ENCODE assay signal across 8 cellular contexts in genomic region chr1:36366091-36366661, GRCh38. TPM values are rescaled to one million over a fixed set of nuclear protein-coding genes. Genes with fewer than 3 reads are reported as not detected.
A peak's percentile ranks its signal among the peaks of the same experiment; 100 is the strongest.
DNase-seq lines count a peak whose midpoint lies in the region; ATAC-seq and TF ChIP-seq lines count a peak whose summit lies in the region.

No MANE protein-coding gene starts in this region.

- peaks cover 54% of the 10 kb centered on the region for H3K79me2 ChIP-seq in GM23338 (replicated peaks; ENCODE audit: insufficient read depth)

- H3K4me3 ChIP-seq in GM23338 (no peak overlapping the region), WI38 (ENCODE audit: low read depth, low read length) (no peak overlapping the region), colonic mucosa (no peak overlapping the region), tibial artery (no peak overlapping the region), lower leg skin (ENCODE audit: low read depth, poor library complexity, severe bottlenecking) (no peak overlapping the region)

- peaks cover 14% of the 10 kb centered on the region for H3K4me1 ChIP-seq in GM23338 (ENCODE audit: insufficient read depth)
- H3K4me1 ChIP-seq in colonic mucosa, result peaks cover 30% of the 10 kb centered on the region
- peaks cover 0 to 35% (median 20%) of the 10 kb centered on the region in 4 donors for H3K4me1 ChIP-seq in tibial artery

- no peaks in the 10 kb centered on the region for H3K9me3 Mint-ChIP-seq in GM23338

- TF ChIP-seq CTCF in GM23338 (conservative IDR thresholded peaks at IDR 0.05; ENCODE audit: low read depth in 2 of 2) (0 out of 4 replicates have a peak, but pooled peaks of 1 of the 2 experiments have one; percentile 14), WI38 (IDR thresholded peaks at IDR 0.05; ENCODE audit: low read depth, low read length) (peak; percentile 30; the same call in 1 of the 2 replicates), colonic mucosa (IDR thresholded peaks at IDR 0.05) (no peak), tibial artery (IDR thresholded peaks at IDR 0.05) (no peak), lower leg skin (IDR thresholded peaks at IDR 0.05) (no peak)

- H3K27ac ChIP-seq in GM23338 (ENCODE audit: low read depth) (peak overlapping the region; percentile 59; the same call in 1 of the 2 replicates), colonic mucosa (peak overlapping the region; percentile 50), tibial artery (peak overlapping the region; percentile 5 to 36)

- H3K9me3 ChIP-seq in colonic mucosa (no peaks in the 10 kb centered on the region), tibial artery (no peaks in the 10 kb centered on the region)

- peaks cover 10% of the 10 kb centered on the region; the same call in 2 of the 3 replicates for H3K36me3 Mint-ChIP-seq in GM23338 (ENCODE audit: low read depth)

- peak; percentile 76 for DNase-seq in GM23338 (ENCODE audit: low spot score)
- no peak for DNase-seq in colonic mucosa
- DNase-seq in mucosa of gallbladder (ENCODE audit: low spot score), result peak; percentile 30
- DNase-seq in tibial artery, result no peak
- no peak for DNase-seq in HPDE6-E6E7 (ENCODE audit: extremely low spot score)
- DNase-seq in lower leg skin (ENCODE audit: low spot score in 2 of 2), result no peak

- peaks cover 5% of the 10 kb centered on the region for H3K27me3 Mint-ChIP-seq in GM23338 (ENCODE audit: insufficient read depth, low read depth, poor library complexity)

- TF ChIP-seq POLR2A in GM18505 (IDR thresholded peaks at IDR 0.05; ENCODE audit: borderline replicate concordance, extremely low read depth, insufficient read depth, insufficient read length) (no peak), lower leg skin (IDR thresholded peaks at IDR 0.05) (no peak)

- peaks cover 11% of the 10 kb centered on the region; the same call in 1 of the 2 replicates for H4K20me1 ChIP-seq in GM23338 (replicated peaks; ENCODE audit: insufficient read depth)

- H3K27me3 ChIP-seq in GM23338 (ENCODE audit: insufficient read depth) (no peaks in the 10 kb centered on the region), colonic mucosa (no peaks in the 10 kb centered on the region), tibial artery (no peaks in the 10 kb centered on the region)

- peaks cover 26% of the 10 kb centered on the region for H3K4me1 Mint-ChIP-seq in GM23338

- H3K4me3 Mint-ChIP-seq in GM23338, result no peak overlapping the region

- H3K4me2 ChIP-seq in GM23338, result peak overlapping the region; percentile 26; the same call in 1 of the 2 replicates

- intact Hi-C loops in colonic mucosa (cut with DNase I), result no loop called here
- intact Hi-C loops in tibial artery (cut with DNase I; ENCODE audit: low total_unique reads), result no loop called here
- intact Hi-C loops in lower leg skin (cut with DNase I; ENCODE audit: low total_unique reads), result no loop called here

- H3K36me3 ChIP-seq in GM23338 (ENCODE audit: insufficient read depth) (no peaks in the 10 kb centered on the region; the same call in 1 of the 2 replicates), colonic mucosa (no peaks in the 10 kb centered on the region), tibial artery (peaks cover 11 to 30% (median 20%) of the 10 kb centered on the region in 3 donors)

- peak overlapping the region; percentile 75; the same call in 1 of the 2 replicates for H3K27ac Mint-ChIP-seq in GM23338

- peak overlapping the region in 1 of 2 donors; percentile 23 for H3K9ac ChIP-seq in colonic mucosa (ENCODE audit: low read depth in 2 of 2, low read length in 2 of 2)

- peaks cover 6% of the 10 kb centered on the region; the same call in 1 of the 2 replicates for H3F3A ChIP-seq in GM23338 (replicated peaks; ENCODE audit: low read depth)

- ATAC-seq in GM23338 (peak; percentile 67), GM18505 (IDR thresholded peaks at IDR 0.05; ENCODE audit: unreplicated experiment) (no peak)

- no peak overlapping the region for H2AFZ ChIP-seq in GM23338

- WGBS in lower leg skin, 2 donors, result 62 to 68% methylated on average over 18 of the region's 18 CpGs

- no peaks in the 10 kb centered on the region for H3K9me2 ChIP-seq in GM23338 (ENCODE audit: insufficient read depth)

TF ChIP-seq in GM23338, 12 proteins besides CTCF, POLR2A, EP300 and RAD21:
- TF ChIP-seq EZH2phosphoT487 (IDR thresholded peaks at IDR 0.05; ENCODE audit: unreplicated experiment) (no peak), CREB1 (CRISPR knock-in tag; IDR thresholded peaks at IDR 0.05; ENCODE audit: low read depth) (no peak), ETS1 (IDR thresholded peaks at IDR 0.05) (no peak), JUNB (IDR thresholded peaks at IDR 0.05; ENCODE audit: unreplicated experiment) (no peak), REST (IDR thresholded peaks at IDR 0.05; ENCODE audit: unreplicated experiment) (no peak), EZH2 (IDR thresholded peaks at IDR 0.05; ENCODE audit: low read depth, unreplicated experiment) (no peak), STAT1 (IDR thresholded peaks at IDR 0.05; ENCODE audit: unreplicated experiment) (no peak), POLR2AphosphoS5 (IDR thresholded peaks at IDR 0.05; ENCODE audit: low read depth) (no peak), ZNF331 (CRISPR knock-in tag; IDR thresholded peaks at IDR 0.05; ENCODE audit: low read depth) (no peak), NANOG (IDR thresholded peaks at IDR 0.05; ENCODE audit: borderline replicate concordance) (no peak)

RNA-seq across cellular contexts. Expression of gene STK40, which starts 19.5 kb away (rescaled TPM):
- 20.0 and 20.2 TPM in 2 replicates for total RNA-seq in GM23338 (2014; rRNA removed; shearing (Covaris generic))
- polyA plus RNA-seq in GM23338 (2016; fragmentation: Nextera tagmentation; extraction: Ambion mirVana), result 8.1 and 8.5 TPM in 2 replicates
- total RNA-seq in colonic mucosa, result 10 to 100 TPM; 56.6 to 69.7 TPM
- 61.2 TPM for total RNA-seq in mucosa of gallbladder
- total RNA-seq in lower leg skin, result 10 to 100 TPM; 58.7 to 73.1 (median 63.0) TPM

RNA-seq across cellular contexts. Expression of gene LSM10, which starts 31.5 kb away (rescaled TPM):
- total RNA-seq in GM23338 (2014; rRNA removed; shearing (Covaris generic)), result 27.5 and 28.6 TPM in 2 replicates
- 96.2 and 98.9 TPM in 2 replicates for polyA plus RNA-seq in GM23338 (2016; fragmentation: Nextera tagmentation; extraction: Ambion mirVana)
- 10 to 100 TPM; 22.4 to 30.3 TPM for total RNA-seq in colonic mucosa
- total RNA-seq in mucosa of gallbladder, result 41.3 TPM
- 10 to 100 TPM; 21.0 to 32.2 (median 27.0) TPM for total RNA-seq in lower leg skin

RNA-seq across cellular contexts. Expression of gene EVA1B, which starts 42.7 kb away (rescaled TPM):
- 27.1 and 27.3 TPM in 2 replicates for total RNA-seq in GM23338 (2014; rRNA removed; shearing (Covaris generic))
- 9.2 and 11.5 TPM in 2 replicates for polyA plus RNA-seq in GM23338 (2016; fragmentation: Nextera tagmentation; extraction: Ambion mirVana)
- total RNA-seq in colonic mucosa (1 to 10 TPM; 5.3 to 8.7 TPM), mucosa of gallbladder (30.3 TPM), lower leg skin (10 to 100 TPM; 29.8 to 35.5 (median 34.3) TPM)

Comparison
In these comparisons a context has a peak if more than half of its experiments do, and no peak if none do; other contexts are left out.
1. DNase-seq: peak in GM23338 (single experiment) and mucosa of gallbladder (single experiment); none in colonic mucosa (single experiment), tibial artery (0 of 2), HPDE6-E6E7 (single experiment) and lower leg skin (0 of 2).
2. Peak in every context shown above with its lines, with median percentiles within 50 percentile points of each other: H3K27ac ChIP-seq.